Comparison of ENCODE assay signal across 16 cellular contexts in genomic region chr10:110368556-110368955, GRCh38.
DNase-seq lines count a peak whose midpoint lies in the region; ATAC-seq and TF ChIP-seq lines count a peak whose summit lies in the region.
"Had no signal": no experiment of that assay in that cellular context is flagged by ENCODE, and none has a peak within 500 bp of the region (broad histone marks: within the 10 kb centered on the region; RNA-seq: fewer than 3 reads in every experiment).

No MANE protein-coding gene starts in this region.

- intact Hi-C loops in activated CD4-positive, alpha-beta memory T cell treated with anti-CD3 and anti-CD28 coated beads for 36 hours (cut with micrococcal nuclease) = no loop called here
- intact Hi-C loops in activated B cell treated with CpG ODN at 0.5 μM for 24 hours (cut with micrococcal nuclease) = loop anchor here (2.0 kb wide), 1 partner anchor 28 kb away; no protein-coding TSS in a partner anchor

- DNase-seq in activated CD4-positive, alpha-beta memory T cell treated with anti-CD3 and anti-CD28 coated beads for 36 hours = no peak
- no peak for DNase-seq in activated CD4-positive, alpha-beta memory T cell treated with anti-CD3 and anti-CD28 coated beads, Interleukin-2, amount 10 ng/mL, durations not matched to agents 7 days and 5 days
- no peak for DNase-seq in activated B cell treated with CpG ODN at 0.5 μM for 24 hours
- DNase-seq in stimulated activated CD8-positive, alpha-beta memory T cell treated with anti-CD3 and anti-CD28 coated beads, Interleukin-4, amount 100 ng/mL, for 48 hours = no peak
- no peak for DNase-seq in HK-2 (ENCODE audit: unreplicated experiment)
- no peak for DNase-seq in NCI-H748 treated with DMSO at 0.1 percent for 48 hours (lab: John Stamatoyannopoulos, UW)
- DNase-seq: DMS 273 treated with DMSO at 0.1 percent for 48 hours, NCI-H1048, NCI-H146, NCI-H2081, NCI-H510A treated with DMSO at 0.1 percent for 48 hours, RPMI8226, SIG-M5 had no signal

- H3K4me1 Mint-ChIP-seq in activated CD4-positive, alpha-beta memory T cell treated with anti-CD3 and anti-CD28 coated beads for 36 hours (ENCODE audit: low read depth) = peaks cover 70% of the 10 kb centered on the region
- H3K4me1 Mint-ChIP-seq in activated CD4-positive, alpha-beta memory T cell treated with anti-CD3 and anti-CD28 coated beads, Interleukin-2, amount 10 ng/mL, durations not matched to agents 7 days and 5 days = peaks cover 55% of the 10 kb centered on the region
- H3K4me1 Mint-ChIP-seq in activated B cell treated with CpG ODN at 0.5 μM for 24 hours = peaks cover 45% of the 10 kb centered on the region

- no peaks in the 10 kb centered on the region for H3K9me3 Mint-ChIP-seq in activated CD4-positive, alpha-beta memory T cell treated with anti-CD3 and anti-CD28 coated beads for 36 hours
- H3K9me3 Mint-ChIP-seq in activated CD4-positive, alpha-beta memory T cell treated with anti-CD3 and anti-CD28 coated beads, Interleukin-2, amount 10 ng/mL, durations not matched to agents 7 days and 5 days = no peaks in the 10 kb centered on the region
- H3K9me3 Mint-ChIP-seq in activated B cell treated with CpG ODN at 0.5 μM for 24 hours = no peaks in the 10 kb centered on the region
- H3K9me3 Mint-ChIP-seq: GM23338 had no signal

- POLR2A ChIA-PET in activated CD4-positive, alpha-beta memory T cell treated with anti-CD3 and anti-CD28 coated beads for 36 hours (lab: Charles Lee) = interaction anchor here (1.1 to 1.5 kb wide), 2 partner anchors 13 to 43 kb away, joined by 3 read pairs; no protein-coding TSS in a partner anchor
- POLR2A ChIA-PET in activated CD4-positive, alpha-beta memory T cell treated with anti-CD3 and anti-CD28 coated beads, Interleukin-2, amount 10 ng/mL, durations not matched to agents 7 days and 5 days (lab: Charles Lee) = interaction anchor here (1.0 to 17.3 kb wide), 4 partner anchors 13 to 134 kb away, joined by 3 to 431 read pairs (median 26); partner anchors contain the start of gene DUSP5
- POLR2A ChIA-PET in activated B cell treated with CpG ODN at 0.5 μM for 24 hours (lab: Charles Lee) = interaction anchor here (1.0 to 5.2 kb wide), 6 partner anchors 12 to 136 kb away, joined by 3 to 89 read pairs (median 4); no protein-coding TSS in a partner anchor

- ATAC-seq in GM18502 (IDR thresholded peaks at IDR 0.05; ENCODE audit: poor library complexity, unreplicated experiment) (peak; percentile 5), HG02759 (IDR thresholded peaks at IDR 0.05; ENCODE audit: unreplicated experiment) (peak; percentile 7), activated B cell treated with CpG ODN at 0.5 μM for 24 hours (ENCODE audit: low read depth) (no peak)
- ATAC-seq: GM23338 had no signal

- H3K27ac Mint-ChIP-seq in activated CD4-positive, alpha-beta memory T cell treated with anti-CD3 and anti-CD28 coated beads for 36 hours = peak overlapping the region; percentile 35
- no peak overlapping the region for H3K27ac Mint-ChIP-seq in activated CD4-positive, alpha-beta memory T cell treated with anti-CD3 and anti-CD28 coated beads, Interleukin-2, amount 10 ng/mL, durations not matched to agents 7 days and 5 days
- no peak overlapping the region for H3K27ac Mint-ChIP-seq in activated B cell treated with CpG ODN at 0.5 μM for 24 hours

- no peaks in the 10 kb centered on the region for H3K27me3 Mint-ChIP-seq in activated CD4-positive, alpha-beta memory T cell treated with anti-CD3 and anti-CD28 coated beads for 36 hours
- no peaks in the 10 kb centered on the region for H3K27me3 Mint-ChIP-seq in activated CD4-positive, alpha-beta memory T cell treated with anti-CD3 and anti-CD28 coated beads, Interleukin-2, amount 10 ng/mL, durations not matched to agents 7 days and 5 days
- no peaks in the 10 kb centered on the region for H3K27me3 Mint-ChIP-seq in activated B cell treated with CpG ODN at 0.5 μM for 24 hours

- CTCF ChIA-PET in activated CD4-positive, alpha-beta memory T cell treated with anti-CD3 and anti-CD28 coated beads for 36 hours (lab: Charles Lee) = no interaction called here
- CTCF ChIA-PET in activated CD4-positive, alpha-beta memory T cell treated with anti-CD3 and anti-CD28 coated beads, Interleukin-2, amount 10 ng/mL, durations not matched to agents 7 days and 5 days (lab: Charles Lee) = interaction anchor here (2.0 to 4.0 kb wide), 2 partner anchors 11 to 14 kb away, joined by 4 to 20 read pairs; no protein-coding TSS in a partner anchor
- CTCF ChIA-PET in activated B cell treated with CpG ODN at 0.5 μM for 24 hours (lab: Charles Lee) = interaction anchor here (0.7 to 3.4 kb wide), 2 partner anchors 13 to 44 kb away, joined by 5 to 18 read pairs; no protein-coding TSS in a partner anchor

- H3K4me3 Mint-ChIP-seq in activated CD4-positive, alpha-beta memory T cell treated with anti-CD3 and anti-CD28 coated beads for 36 hours = no peak overlapping the region
- no peak overlapping the region for H3K4me3 Mint-ChIP-seq in activated CD4-positive, alpha-beta memory T cell treated with anti-CD3 and anti-CD28 coated beads, Interleukin-2, amount 10 ng/mL, durations not matched to agents 7 days and 5 days
- peak overlapping the region; percentile 50 for H3K4me3 Mint-ChIP-seq in activated B cell treated with CpG ODN at 0.5 μM for 24 hours
- H3K4me3 Mint-ChIP-seq: GM23338 had no signal

- H3K36me3 Mint-ChIP-seq in activated CD4-positive, alpha-beta memory T cell treated with anti-CD3 and anti-CD28 coated beads for 36 hours = peaks cover 4% of the 10 kb centered on the region
- H3K36me3 Mint-ChIP-seq in activated CD4-positive, alpha-beta memory T cell treated with anti-CD3 and anti-CD28 coated beads, Interleukin-2, amount 10 ng/mL, durations not matched to agents 7 days and 5 days (ENCODE audit: low read depth) = peaks cover 6% of the 10 kb centered on the region
- H3K36me3 Mint-ChIP-seq in activated B cell treated with CpG ODN at 0.5 μM for 24 hours (ENCODE audit: low read depth) = no peaks in the 10 kb centered on the region

- no peak for TF ChIP-seq CTCF in activated B cell treated with CpG ODN at 0.5 μM for 24 hours (IDR thresholded peaks at IDR 0.05)
